Comparison of ENCODE assay signal across 19 cellular contexts in the genomic region with DNA sequence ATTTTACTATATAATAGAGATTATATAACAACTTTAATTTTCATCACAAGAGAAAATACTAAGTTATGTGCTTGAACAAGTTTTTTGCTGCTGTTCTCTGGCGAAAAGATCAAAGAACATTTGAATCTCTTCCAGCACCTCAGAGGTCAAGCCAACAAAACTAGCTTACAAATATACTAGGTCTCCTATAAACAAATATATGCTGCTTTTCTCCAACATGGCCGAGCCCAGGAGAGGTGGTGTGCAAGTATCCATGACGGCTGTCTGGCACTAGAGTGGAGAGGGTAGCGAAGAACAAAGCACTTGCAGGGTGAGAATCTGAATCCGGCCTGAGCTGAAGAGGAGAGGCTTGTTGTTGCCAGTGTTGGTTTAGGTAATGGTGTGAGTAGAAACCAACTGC. TPM values are rescaled to one million over a fixed set of nuclear protein-coding genes. Genes with fewer than 3 reads are reported as not detected.
"Had no signal": no experiment of that assay in that cellular context is flagged by ENCODE, and none has a peak within 500 bp of the region (broad histone marks: within the 10 kb centered on the region; RNA-seq: fewer than 3 reads in every experiment).

No MANE protein-coding gene starts in this region.

- H3K27me3 ChIP-seq: pancreas, uterus had no signal

- H3K27ac Mint-ChIP-seq: activated CD4-positive, alpha-beta T cell treated with anti-CD3 and anti-CD28 coated beads, Interleukin-2, amount 10 ng/mL, durations not matched to agents 24 days and 14 days; activated naive CD8-positive, alpha-beta T cell treated with anti-CD3 and anti-CD28 coated beads for 36 hours; immature natural killer cell; stimulated activated effector memory CD8-positive, alpha-beta T cell treated with anti-CD3 and anti-CD28 coated beads, Interleukin-12 subunit alpha, Interleukin-12 subunit beta, amount 100 ng/mL, for 72 hours; T-helper 17 cell had no signal

- H3K36me3 Mint-ChIP-seq: activated naive CD8-positive, alpha-beta T cell treated with anti-CD3 and anti-CD28 coated beads for 36 hours; brain; immature natural killer cell; stimulated activated effector memory CD8-positive, alpha-beta T cell treated with anti-CD3 and anti-CD28 coated beads, Interleukin-12 subunit alpha, Interleukin-12 subunit beta, amount 100 ng/mL, for 72 hours had no signal

- H3K4me3 Mint-ChIP-seq: activated CD4-positive, alpha-beta T cell treated with anti-CD3 and anti-CD28 coated beads, Interleukin-2, amount 10 ng/mL, durations not matched to agents 24 days and 14 days; activated naive CD8-positive, alpha-beta T cell treated with anti-CD3 and anti-CD28 coated beads for 36 hours; brain; immature natural killer cell; stimulated activated effector memory CD8-positive, alpha-beta T cell treated with anti-CD3 and anti-CD28 coated beads, Interleukin-12 subunit alpha, Interleukin-12 subunit beta, amount 100 ng/mL, for 72 hours; T-helper 17 cell had no signal

- H3K36me3 ChIP-seq: pancreas, uterus had no signal

- ATAC-seq: pancreas; stimulated activated effector memory CD8-positive, alpha-beta T cell treated with anti-CD3 and anti-CD28 coated beads, Interleukin-12 subunit alpha, Interleukin-12 subunit beta, amount 100 ng/mL, for 72 hours; T-helper 17 cell had no signal

- H3K4me3 ChIP-seq: pancreas, uterus had no signal

- H3K9me3 ChIP-seq: pancreas, uterus had no signal

- H3K4me1 Mint-ChIP-seq: activated CD4-positive, alpha-beta T cell treated with anti-CD3 and anti-CD28 coated beads, Interleukin-2, amount 10 ng/mL, durations not matched to agents 24 days and 14 days; activated naive CD8-positive, alpha-beta T cell treated with anti-CD3 and anti-CD28 coated beads for 36 hours; immature natural killer cell; stimulated activated effector memory CD8-positive, alpha-beta T cell treated with anti-CD3 and anti-CD28 coated beads, Interleukin-12 subunit alpha, Interleukin-12 subunit beta, amount 100 ng/mL, for 72 hours; T-helper 17 cell had no signal

- H3K9me3 Mint-ChIP-seq: activated CD4-positive, alpha-beta T cell treated with anti-CD3 and anti-CD28 coated beads, Interleukin-2, amount 10 ng/mL, durations not matched to agents 24 days and 14 days; activated naive CD8-positive, alpha-beta T cell treated with anti-CD3 and anti-CD28 coated beads for 36 hours; stimulated activated effector memory CD8-positive, alpha-beta T cell treated with anti-CD3 and anti-CD28 coated beads, Interleukin-12 subunit alpha, Interleukin-12 subunit beta, amount 100 ng/mL, for 72 hours had no signal

- DNase-seq: activated CD4-positive, alpha-beta T cell treated with anti-CD3 and anti-CD28 coated beads, Interleukin-2, amount 10 ng/mL, durations not matched to agents 24 days and 14 days; activated CD4-positive, CD25-positive, alpha-beta regulatory T cell; activated CD8-positive, alpha-beta memory T cell treated with anti-CD3 and anti-CD28 coated beads, Interleukin-2, amount 50 U/mL, for 48 hours; activated naive CD8-positive, alpha-beta T cell treated with anti-CD3 and anti-CD28 coated beads for 36 hours; amygdala; cortex of kidney; effector memory CD4-positive, alpha-beta T cell; head of caudate nucleus; immature natural killer cell; left cardiac atrium; pancreas; stimulated activated CD4-positive, alpha-beta T cell treated with anti-CD3 and anti-CD28 coated beads, Interleukin-12 subunit alpha, Interleukin-12 subunit beta, amount 100 ng/mL, for 4 hours; stimulated activated CD4-positive, alpha-beta T cell treated with anti-CD3 and anti-CD28 coated beads, Interleukin-2, amount 100 ng/mL, for 24 hours; T-helper 17 cell; uterus had no signal

- H3K27me3 Mint-ChIP-seq: activated CD4-positive, alpha-beta T cell treated with anti-CD3 and anti-CD28 coated beads, Interleukin-2, amount 10 ng/mL, durations not matched to agents 24 days and 14 days; activated naive CD8-positive, alpha-beta T cell treated with anti-CD3 and anti-CD28 coated beads for 36 hours; brain had no signal

RNA-seq across cellular contexts. Expression of gene FMO3, which starts 7.5 kb away (rescaled TPM):
- total RNA-seq: activated CD4-positive, alpha-beta T cell treated with anti-CD3 and anti-CD28 coated beads, Interleukin-2, amount 10 ng/mL, durations not matched to agents 24 days and 14 days; activated naive CD8-positive, alpha-beta T cell treated with anti-CD3 and anti-CD28 coated beads for 36 hours; frontal cortex; lung microvascular endothelial cell; T-helper 17 cell had no signal
- polyA plus RNA-seq: immature natural killer cell had no signal
